Comparison of ENCODE assay signal across 13 cellular contexts in genomic region chr6:148869589-148869988, GRCh38.
DNase-seq lines count a peak whose midpoint lies in the region; ATAC-seq and TF ChIP-seq lines count a peak whose summit lies in the region.
"Had no signal": no experiment of that assay in that cellular context is flagged by ENCODE, and none has a peak within 500 bp of the region (broad histone marks: within the 10 kb centered on the region; RNA-seq: fewer than 3 reads in every experiment).

No MANE protein-coding gene starts in this region.

- H3K4me3 ChIP-seq in cardiac fibroblast (replicated peaks in 1 of 2; ENCODE audit: low read depth in 2 of 2, low read length in 2 of 2) = no peak overlapping the region
- H3K4me3 ChIP-seq: cardiac muscle cell, tibial artery had no signal

- no peak for TF ChIP-seq CTCF in cardiac fibroblast (IDR thresholded peaks at IDR 0.05; ENCODE audit: low read depth, low read length)

- peak; percentile 6 for DNase-seq in CD1c-positive myeloid dendritic cell (ENCODE audit: extremely low spot score)
- peak; percentile 91 for DNase-seq in NCI-H226
- peak; percentile 61 to 95 for DNase-seq in cardiac fibroblast (ENCODE audit: low read depth in 2 of 2)
- peak; percentile 39 for DNase-seq in myocyte (ENCODE audit: low read depth)
- no peak for DNase-seq in NCI-H82 (lab: John Stamatoyannopoulos, UW)
- DNase-seq: activated CD8-positive, alpha-beta memory T cell treated with anti-CD3 and anti-CD28 coated beads, Interleukin-2, amount 50 U/mL, for 48 hours; nucleus accumbens; T-helper 1 cell; tibial artery had no signal

- ATAC-seq in HG02642 (IDR thresholded peaks at IDR 0.05; ENCODE audit: poor library complexity, unreplicated experiment) (no peak), GM21529 (IDR thresholded peaks at IDR 0.05; ENCODE audit: unreplicated experiment) (no peak), GM21447 (IDR thresholded peaks at IDR 0.05; ENCODE audit: unreplicated experiment) (no peak)
